8 cellular contexts compared by ENCODE assay signal in the genomic region with DNA sequence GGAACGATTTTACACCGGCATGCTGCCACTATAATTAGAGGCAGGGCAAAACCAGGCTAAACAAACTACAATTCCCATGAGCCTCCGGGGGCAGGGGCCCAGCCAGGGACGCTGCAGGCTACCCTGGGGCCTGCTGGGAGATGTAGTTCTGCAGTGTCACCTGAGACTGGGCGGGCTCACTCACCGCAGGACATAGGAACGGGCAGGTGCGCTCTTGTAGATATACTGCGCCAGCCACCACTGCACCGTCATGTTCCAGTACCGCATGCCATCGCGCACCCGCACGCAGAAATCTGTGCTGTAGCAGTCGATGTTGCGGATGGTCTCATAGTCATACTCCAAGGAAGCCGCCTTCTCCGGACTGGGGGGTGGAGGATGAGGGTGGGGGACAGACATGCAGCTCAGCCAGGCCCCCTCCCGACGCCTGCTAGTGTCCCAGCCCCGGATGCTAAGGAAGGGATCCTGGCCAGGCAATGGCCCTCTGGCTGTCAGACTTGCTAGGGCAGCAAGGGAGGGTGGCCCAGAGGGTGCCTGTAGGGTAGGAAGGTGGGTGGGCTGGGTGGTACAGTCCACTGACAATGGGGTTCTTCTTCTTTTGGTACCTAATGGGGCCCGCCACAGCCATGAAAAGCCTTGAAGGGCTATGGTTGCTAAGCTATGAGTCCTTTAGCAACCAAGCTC. TPM values are rescaled to one million over a fixed set of nuclear protein-coding genes. Genes with fewer than 3 reads are reported as not detected.
DNase-seq lines count a peak whose midpoint lies in the region; ATAC-seq lines count a peak whose summit lies in the region.

No MANE protein-coding gene starts in this region.

- H3K4me1 Mint-ChIP-seq in activated T-helper 17 cell treated with anti-CD3 and anti-CD28 coated beads, Interleukin-2, amount 50 U/mL, for 72 hours = no peaks in the 10 kb centered on the region
- H3K4me1 Mint-ChIP-seq in naive B cell = peaks cover under 1 to 10% (median 4%) of the 10 kb centered on the region in 3 donors

- peaks cover 52% of the 10 kb centered on the region for H3K36me3 Mint-ChIP-seq in activated T-helper 17 cell treated with anti-CD3 and anti-CD28 coated beads, Interleukin-2, amount 50 U/mL, for 72 hours (ENCODE audit: low read depth)
- peaks cover 0 to 4% of the 10 kb centered on the region in 2 donors for H3K36me3 Mint-ChIP-seq in naive B cell

- no peaks in the 10 kb centered on the region for H3K27me3 Mint-ChIP-seq in activated T-helper 17 cell treated with anti-CD3 and anti-CD28 coated beads, Interleukin-2, amount 50 U/mL, for 72 hours
- no peaks in the 10 kb centered on the region for H3K27me3 Mint-ChIP-seq in naive B cell

- H3K4me3 Mint-ChIP-seq in activated T-helper 17 cell treated with anti-CD3 and anti-CD28 coated beads, Interleukin-2, amount 50 U/mL, for 72 hours = no peak overlapping the region
- no peak overlapping the region for H3K4me3 Mint-ChIP-seq in naive B cell

- H3K9me3 Mint-ChIP-seq in activated T-helper 17 cell treated with anti-CD3 and anti-CD28 coated beads, Interleukin-2, amount 50 U/mL, for 72 hours = no peaks in the 10 kb centered on the region
- no peaks in the 10 kb centered on the region for H3K9me3 Mint-ChIP-seq in naive B cell

- peak; percentile 57 for ATAC-seq in activated T-helper 17 cell treated with anti-CD3 and anti-CD28 coated beads, Interleukin-2, amount 50 U/mL, for 72 hours (replicated peaks)
- ATAC-seq in naive B cell (ENCODE audit: low read depth in 2 of 2) = peak; percentile 78 to 80
- no peak for ATAC-seq in GM19035 (IDR thresholded peaks at IDR 0.05; ENCODE audit: unreplicated experiment)
- ATAC-seq in GM18907 (IDR thresholded peaks at IDR 0.05; ENCODE audit: unreplicated experiment) = no peak

- H3K27ac Mint-ChIP-seq in activated T-helper 17 cell treated with anti-CD3 and anti-CD28 coated beads, Interleukin-2, amount 50 U/mL, for 72 hours = no peak overlapping the region
- peak overlapping the region in 2 of 6 donors; percentile 50 to 63 for H3K27ac Mint-ChIP-seq in naive B cell

- peak; percentile 78 for DNase-seq in D341Med (ENCODE audit: low spot score)
- peak; percentile 67 for DNase-seq in NAMALWA (ENCODE audit: low spot score)
- DNase-seq in naive B cell = no peak
- DNase-seq in NCI-H446 treated with DMSO at 0.1 percent for 48 hours (lab: John Stamatoyannopoulos, UW) = no peak
- DNase-seq in GDM1 (lab: John Stamatoyannopoulos, UW) = no peak

RNA-seq across cellular contexts. Expression of a gene that starts 5.8 kb away (rescaled TPM):
- total RNA-seq in activated T-helper 17 cell treated with anti-CD3 and anti-CD28 coated beads, Interleukin-2, amount 50 U/mL, for 72 hours = 1 to 10 TPM; 1.0 to 1.1 TPM
- not detected for polyA plus RNA-seq in naive B cell (ENCODE audit: low read depth in 6 of 6)

RNA-seq across cellular contexts. Expression of a gene that starts 10.7 kb away (rescaled TPM):
- total RNA-seq in activated T-helper 17 cell treated with anti-CD3 and anti-CD28 coated beads, Interleukin-2, amount 50 U/mL, for 72 hours = 10 to 100 TPM; 58.6 to 65.9 TPM
- 10 to 100 TPM in 4 of 6 donors, 1 to 10 TPM in 2; 7.0 to 13.5 (median 11.3) TPM for polyA plus RNA-seq in naive B cell (ENCODE audit: low read depth in 6 of 6)

RNA-seq across cellular contexts. Expression of a gene that starts 12.4 kb away (rescaled TPM):
- total RNA-seq in activated T-helper 17 cell treated with anti-CD3 and anti-CD28 coated beads, Interleukin-2, amount 50 U/mL, for 72 hours = 10 to 100 TPM; 14.3 to 16.7 TPM
- 10 to 100 TPM; 22.3 to 40.0 (median 32.1) TPM for polyA plus RNA-seq in naive B cell (ENCODE audit: low read depth in 6 of 6)

RNA-seq across cellular contexts. Expression of a gene that starts 19.2 kb away (rescaled TPM):
- total RNA-seq in activated T-helper 17 cell treated with anti-CD3 and anti-CD28 coated beads, Interleukin-2, amount 50 U/mL, for 72 hours = 1 to 10 TPM; 2.8 to 3.8 TPM
- polyA plus RNA-seq in naive B cell (ENCODE audit: low read depth in 6 of 6) = 10 to 100 TPM in 5 of 6 donors, 1 to 10 TPM in 1; 9.3 to 15.3 (median 12.0) TPM

RNA-seq across cellular contexts. Expression of a gene that starts 21.9 kb away (rescaled TPM):
- total RNA-seq in activated T-helper 17 cell treated with anti-CD3 and anti-CD28 coated beads, Interleukin-2, amount 50 U/mL, for 72 hours = 1,000 to 10,000 TPM; 1,453 to 1,547 TPM
- polyA plus RNA-seq in naive B cell (ENCODE audit: low read depth in 6 of 6) = 1,000 to 10,000 TPM in 3 of 6 donors, 100 to 1,000 TPM in 3; 849 to 1,278 (median 1,006) TPM

Comparison
In these comparisons a context has a peak if more than half of its experiments do, and no peak if none do; other contexts are left out.
1. DNase-seq: peak in D341Med (single experiment) and NAMALWA (single experiment); none in naive B cell (single experiment), NCI-H446 treated with DMSO at 0.1 percent for 48 hours (single experiment) and GDM1 (single experiment).
2. ATAC-seq: peak in activated T-helper 17 cell treated with anti-CD3 and anti-CD28 coated beads, Interleukin-2, amount 50 U/mL, for 72 hours (single experiment) and naive B cell (2 of 2); none in GM19035 (single experiment) and GM18907 (single experiment).